ENCODE assay signal across 33 cellular contexts in genomic region chr6:8301502-8301901, GRCh38.
"Had no signal": no experiment of that assay in that cellular context is flagged by ENCODE, and none has a peak within 500 bp of the region (broad histone marks: within the 10 kb centered on the region; RNA-seq: fewer than 3 reads in every experiment).

No MANE protein-coding gene starts in this region.

- ATAC-seq: activated naive CD4-positive, alpha-beta T cell treated with anti-CD3 and anti-CD28 coated beads, Interleukin-2, amount 50 U/mL, for 72 hours; activated naive CD8-positive, alpha-beta T cell treated with anti-CD3 and anti-CD28 coated beads, Interleukin-2, amount 50 U/mL, for 24 hours; activated T-cell treated with anti-CD3 and anti-CD28 coated beads, Interleukin-2, amount 50 U/mL, for 4 hours; activated T-cell treated with anti-CD3 and anti-CD28 coated beads, Interleukin-2, amount 50 U/mL, for 72 hours; activated T-helper 17 cell treated with anti-CD3 and anti-CD28 coated beads, Interleukin-2, amount 50 U/mL, for 72 hours; body of pancreas had no signal

- H3K4me3 ChIP-seq: adrenal gland, ascending aorta, body of pancreas, breast epithelium, cardiac muscle cell had no signal

- H3K27ac ChIP-seq: adrenal gland, ascending aorta, body of pancreas, brain microvascular endothelial cell, breast epithelium, cardiac muscle cell had no signal

- H3K27me3 ChIP-seq: adrenal gland, ascending aorta, body of pancreas, brain microvascular endothelial cell, breast epithelium, cardiac muscle cell had no signal

- DNase-seq: activated effector memory CD4-positive, alpha-beta T cell treated with anti-CD3 and anti-CD28 coated beads, Interleukin-2, amount 50 U/mL, for 16 hours; activated effector memory CD4-positive, alpha-beta T cell treated with Interleukin-2 at 50 U/mL for 16 hours; activated gamma-delta T cell; activated gamma-delta T cell treated with Interleukin-2 at 50 U/mL for 16 hours; activated naive CD4-positive, alpha-beta T cell; activated naive CD4-positive, alpha-beta T cell treated with anti-CD3 and anti-CD28 coated beads for 36 hours; activated naive CD4-positive, alpha-beta T cell treated with anti-CD3 and anti-CD28 coated beads, Interleukin-2, amount 10 ng/mL, durations not matched to agents 7 days and 5 days; activated naive CD4-positive, alpha-beta T cell treated with anti-CD3 and anti-CD28 coated beads, Interleukin-2, amount 50 U/mL, for 16 hours; activated naive CD4-positive, alpha-beta T cell treated with Interleukin-2 at 50 U/mL for 16 hours; activated naive CD8-positive, alpha-beta T cell treated with anti-CD3 and anti-CD28 coated beads for 36 hours; activated naive CD8-positive, alpha-beta T cell treated with anti-CD3 and anti-CD28 coated beads, Interleukin-2, amount 10 ng/mL, durations not matched to agents 7 days and 5 days; activated naive CD8-positive, alpha-beta T cell treated with anti-CD3 and anti-CD28 coated beads, Interleukin-2, amount 50 U/mL, for 24 hours; activated T-cell treated with anti-CD3 and anti-CD28 coated beads, Interleukin-2, amount 50 U/mL, for 4 hours; activated T-cell treated with anti-CD3 and anti-CD28 coated beads, Interleukin-2, amount 50 U/mL, for 48 hours; activated T-cell treated with anti-CD3 and anti-CD28 coated beads, Interleukin-2, amount 50 U/mL, for 72 hours; adrenal gland; amniotic stem cell; amygdala; anterior cingulate cortex; aorta; body of pancreas; brain microvascular endothelial cell; caudate nucleus; central memory CD4-positive, alpha-beta T cell; cerebellar nuclear complex had no signal

- H3K9me3 ChIP-seq: adrenal gland, ascending aorta, body of pancreas, breast epithelium had no signal

- FAIRE-seq: astrocyte, bronchial epithelial cell, colon had no signal

- H3K36me3 ChIP-seq: adrenal gland, ascending aorta, brain microvascular endothelial cell, breast epithelium, cardiac muscle cell had no signal

- H3K4me1 ChIP-seq: adrenal gland, ascending aorta, body of pancreas, breast epithelium had no signal
